8 cellular contexts compared by ENCODE assay signal in the genomic region with DNA sequence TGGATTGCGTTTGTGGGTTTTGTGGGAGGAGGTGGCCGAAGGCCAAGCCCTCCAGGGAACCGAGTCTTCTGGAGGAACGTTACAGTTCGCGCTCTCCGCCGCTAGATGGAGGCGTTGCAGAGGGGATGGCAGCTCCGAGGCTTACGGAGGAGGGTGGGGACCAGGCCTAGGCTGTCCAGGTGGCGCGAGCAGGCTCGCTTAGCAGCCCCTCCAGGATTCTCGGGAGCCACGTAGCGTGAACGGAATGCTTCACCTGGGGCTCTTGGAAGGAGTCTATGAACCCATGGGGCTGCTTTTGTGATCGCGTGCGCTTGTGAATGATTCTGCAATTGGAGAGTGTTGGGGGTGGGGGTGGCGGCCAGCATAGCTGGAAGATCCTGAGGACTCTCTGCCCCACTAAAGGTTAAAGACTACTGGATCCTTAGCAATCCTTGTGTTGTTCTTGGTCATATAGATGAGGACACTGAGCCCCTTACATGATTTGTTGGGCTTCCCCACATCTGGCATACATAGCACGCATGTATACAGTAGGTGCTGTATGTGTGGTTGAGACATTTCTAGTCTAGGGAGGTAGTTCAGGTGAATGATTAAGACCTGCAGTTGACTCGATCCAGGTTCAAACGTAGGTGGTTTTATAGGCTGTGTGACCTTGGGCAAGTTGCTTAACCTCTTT. TPM values are rescaled to one million over a fixed set of nuclear protein-coding genes. Genes with fewer than 3 reads are reported as not detected.
DNase-seq lines count a peak whose midpoint lies in the region; ATAC-seq and TF ChIP-seq lines count a peak whose summit lies in the region.

No MANE protein-coding gene starts in this region.

- H3K4me3 ChIP-seq in epithelial cell of proximal tubule (ENCODE audit: low read depth, low read length), result peak overlapping the region; percentile 30

- ATAC-seq in GM18867 (IDR thresholded peaks at IDR 0.05; ENCODE audit: unreplicated experiment) (peak; percentile 95), HG03159 (IDR thresholded peaks at IDR 0.05; ENCODE audit: unreplicated experiment) (peak; percentile 86)
- ATAC-seq in stimulated activated naive CD8-positive, alpha-beta T cell treated with anti-CD3 and anti-CD28 coated beads, Interleukin-15, Interleukin-2, amounts not matched to agents 100 U/mL and 50 U/mL, for 24 hours, result peak; percentile 73

- DNase-seq in Ammon's horn (ENCODE audit: low spot score) (peak; percentile 82), NCI-H82 (lab: John Stamatoyannopoulos, UW) (peak; percentile 88), epithelial cell of proximal tubule (ENCODE audit: low read depth) (no peak), mucosa of gallbladder (ENCODE audit: low spot score) (peak; percentile 66)
- peak; percentile 4 to 9 for DNase-seq in activated CD8-positive, alpha-beta memory T cell treated with anti-CD3 and anti-CD28 coated beads for 4 hours (ENCODE audit: low read depth in 2 of 2)
- DNase-seq in stimulated activated naive CD8-positive, alpha-beta T cell treated with anti-CD3 and anti-CD28 coated beads, Interleukin-15, Interleukin-2, amounts not matched to agents 100 U/mL and 50 U/mL, for 24 hours, result peak; percentile 75

- TF ChIP-seq CTCF in epithelial cell of proximal tubule (conservative IDR thresholded peaks at IDR 0.05; ENCODE audit: low read depth, low read length), result peak; percentile 94

RNA-seq across cellular contexts. Expression of a gene that starts 25.7 kb away (rescaled TPM):
- total RNA-seq in epithelial cell of proximal tubule (not detected in 2 replicates), mucosa of gallbladder (98.6 TPM)

Comparison
In these comparisons a context has a peak if more than half of its experiments do, and no peak if none do; other contexts are left out.
1. RNA of a gene that starts 25.7 kb away (total RNA-seq): 98.6 TPM in mucosa of gallbladder (single experiment); not detected in epithelial cell of proximal tubule; every median in the first group is over 10 times any median in the second.
2. Peak in every context shown above with its lines, with median percentiles within 50 percentile points of each other: ATAC-seq.